14 cellular contexts compared by ENCODE assay signal in the genomic region with DNA sequence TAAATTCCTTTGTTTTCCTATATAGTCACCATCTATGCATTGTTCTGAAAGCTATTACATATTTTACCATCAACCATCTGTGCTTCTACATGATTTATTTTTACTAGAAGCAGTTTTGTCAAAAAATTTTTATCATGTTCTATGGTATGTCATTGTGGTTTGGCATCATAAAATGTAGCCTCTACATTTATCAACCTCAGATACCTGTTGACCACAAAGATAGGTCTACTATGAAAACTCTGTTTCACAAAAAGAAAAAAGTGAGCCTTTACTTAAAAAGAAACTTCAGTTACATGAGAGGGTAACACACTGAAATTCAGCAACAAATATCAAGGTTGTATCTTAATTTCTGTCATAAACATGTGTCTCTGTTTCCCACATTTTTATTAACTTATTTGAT. TPM values are rescaled to one million over a fixed set of nuclear protein-coding genes. Genes with fewer than 3 reads are reported as not detected.
DNase-seq lines count a peak whose midpoint lies in the region; ATAC-seq and TF ChIP-seq lines count a peak whose summit lies in the region.
"Had no signal": no experiment of that assay in that cellular context is flagged by ENCODE, and none has a peak within 500 bp of the region (broad histone marks: within the 10 kb centered on the region; RNA-seq: fewer than 3 reads in every experiment).

No MANE protein-coding gene starts in this region.

- peak overlapping the region; percentile 82 for H3K27ac ChIP-seq in CD4-positive, CD25-positive, alpha-beta regulatory T cell (ENCODE audit: insufficient read depth, low read length, poor library complexity, severe bottlenecking)
- H3K27ac ChIP-seq in HL-60 (replicated peaks), result no peak overlapping the region
- H3K27ac ChIP-seq: VCaP had no signal

- no peak for TF ChIP-seq CTCF in HL-60 (IDR thresholded peaks at IDR 0.05; ENCODE audit: insufficient read depth, low read length)

- peak in 1 of 3 donors; percentile 44 for DNase-seq in CD4-positive, CD25-positive, alpha-beta regulatory T cell
- no peak for DNase-seq in HL-60 (ENCODE audit: low read depth in 1 of 2, low spot score in 1 of 2)
- no peak for DNase-seq in natural killer cell treated with Interleukin-12 subunit alpha and Interleukin-12 subunit beta and Interleukin-15 and Interleukin-18, amount 100 ng/mL, for 72 hours (ENCODE audit: low spot score)
- no peak for DNase-seq in C1 segment of cervical spinal cord (lab: John Stamatoyannopoulos, UW)
- no peak for DNase-seq in HPDE6-E6E7 (ENCODE audit: extremely low spot score)
- no peak for DNase-seq in stimulated activated CD4-positive, alpha-beta T cell treated with anti-CD3 and anti-CD28 coated beads, Interleukin-4, amount 100 ng/mL, for 4 hours
- DNase-seq: COR-L47; effector CD8-positive, alpha-beta T cell; H7; heart right ventricle had no signal

- no peak for ATAC-seq in CD4-positive, CD25-positive, alpha-beta regulatory T cell (ENCODE audit: low read depth in 2 of 2)
- ATAC-seq in natural killer cell treated with Interleukin-12 subunit alpha and Interleukin-12 subunit beta and Interleukin-15 and Interleukin-18, amount 100 ng/mL, for 72 hours, result no peak
- ATAC-seq in GM18909 (IDR thresholded peaks at IDR 0.05; ENCODE audit: poor library complexity, unreplicated experiment), result no peak
- ATAC-seq: heart right ventricle, Right ventricle myocardium inferior had no signal

- peak overlapping the region; percentile 97 for H3K4me3 ChIP-seq in CD4-positive, CD25-positive, alpha-beta regulatory T cell (ENCODE audit: low read depth, low read length)
- H3K4me3 ChIP-seq in HL-60 (replicated peaks; ENCODE audit: insufficient read depth, low read length), result peak overlapping the region; percentile 97; the same call in 1 of the 2 replicates

- H3K9me3 ChIP-seq in CD4-positive, CD25-positive, alpha-beta regulatory T cell (ENCODE audit: control insufficient read depth in 2 of 2, low read length in 2 of 2), result no peaks in the 10 kb centered on the region
- H3K9me3 ChIP-seq: heart right ventricle had no signal

- H3K27me3 ChIP-seq in CD4-positive, CD25-positive, alpha-beta regulatory T cell (ENCODE audit: control insufficient read depth, insufficient read depth, low read length), result no peaks in the 10 kb centered on the region
- H3K27me3 ChIP-seq in HL-60 (ENCODE audit: insufficient read depth, poor library complexity, severe bottlenecking), result no peaks in the 10 kb centered on the region

- H3K36me3 Mint-ChIP-seq in CD4-positive, CD25-positive, alpha-beta regulatory T cell, result peaks cover 7% of the 10 kb centered on the region
- H3K36me3 Mint-ChIP-seq in activated naive CD8-positive, alpha-beta T cell, result peaks cover 11% of the 10 kb centered on the region
- peaks cover 39% of the 10 kb centered on the region for H3K36me3 Mint-ChIP-seq in natural killer cell treated with Interleukin-12 subunit alpha and Interleukin-12 subunit beta and Interleukin-15 and Interleukin-18, amount 100 ng/mL, for 72 hours

- peak overlapping the region in 2 of 3 donors; percentile 31 to 95 for H3K27ac Mint-ChIP-seq in CD4-positive, CD25-positive, alpha-beta regulatory T cell
- H3K27ac Mint-ChIP-seq in activated naive CD8-positive, alpha-beta T cell, result peak overlapping the region; percentile 92
- H3K27ac Mint-ChIP-seq in natural killer cell treated with Interleukin-12 subunit alpha and Interleukin-12 subunit beta and Interleukin-15 and Interleukin-18, amount 100 ng/mL, for 72 hours, result peak overlapping the region; percentile 95 to 99

- H3K4me3 Mint-ChIP-seq in CD4-positive, CD25-positive, alpha-beta regulatory T cell, result peak overlapping the region; percentile 94 to 99 (median 97)
- H3K4me3 Mint-ChIP-seq in activated naive CD8-positive, alpha-beta T cell, result peak overlapping the region; percentile 93
- peak overlapping the region; percentile 96 for H3K4me3 Mint-ChIP-seq in natural killer cell treated with Interleukin-12 subunit alpha and Interleukin-12 subunit beta and Interleukin-15 and Interleukin-18, amount 100 ng/mL, for 72 hours

- no peaks in the 10 kb centered on the region for H3K36me3 ChIP-seq in CD4-positive, CD25-positive, alpha-beta regulatory T cell (ENCODE audit: control insufficient read depth, insufficient read depth, low read length)
- H3K36me3 ChIP-seq: heart right ventricle had no signal

- peaks cover 0 to 2% (median 0%) of the 10 kb centered on the region in 7 donors for H3K9me3 Mint-ChIP-seq in CD4-positive, CD25-positive, alpha-beta regulatory T cell
- H3K9me3 Mint-ChIP-seq in activated naive CD8-positive, alpha-beta T cell (ENCODE audit: low read depth), result no peaks in the 10 kb centered on the region
- no peaks in the 10 kb centered on the region for H3K9me3 Mint-ChIP-seq in natural killer cell treated with Interleukin-12 subunit alpha and Interleukin-12 subunit beta and Interleukin-15 and Interleukin-18, amount 100 ng/mL, for 72 hours

- H3K4me1 ChIP-seq in CD4-positive, CD25-positive, alpha-beta regulatory T cell (ENCODE audit: control insufficient read depth, insufficient read depth, low read length, poor library complexity, severe bottlenecking), result peaks cover 80% of the 10 kb centered on the region

- H3K4me1 Mint-ChIP-seq in CD4-positive, CD25-positive, alpha-beta regulatory T cell, result peaks cover 31 to 69% (median 51%) of the 10 kb centered on the region in 4 donors
- peaks cover 58% of the 10 kb centered on the region for H3K4me1 Mint-ChIP-seq in activated naive CD8-positive, alpha-beta T cell (ENCODE audit: low read depth)
- peaks cover 55 to 75% of the 10 kb centered on the region in 2 donors for H3K4me1 Mint-ChIP-seq in natural killer cell treated with Interleukin-12 subunit alpha and Interleukin-12 subunit beta and Interleukin-15 and Interleukin-18, amount 100 ng/mL, for 72 hours (ENCODE audit: low read depth in 2 of 2)

- H3K27me3 Mint-ChIP-seq in CD4-positive, CD25-positive, alpha-beta regulatory T cell, result peaks cover 5% of the 10 kb centered on the region
- H3K27me3 Mint-ChIP-seq in activated naive CD8-positive, alpha-beta T cell, result no peaks in the 10 kb centered on the region
- no peaks in the 10 kb centered on the region for H3K27me3 Mint-ChIP-seq in natural killer cell treated with Interleukin-12 subunit alpha and Interleukin-12 subunit beta and Interleukin-15 and Interleukin-18, amount 100 ng/mL, for 72 hours

RNA-seq across cellular contexts. Expression of a gene that starts 3.7 kb away (rescaled TPM):
- 125 TPM for total RNA-seq in CD4-positive, CD25-positive, alpha-beta regulatory T cell
- polyA plus RNA-seq in CD4-positive, CD25-positive, alpha-beta regulatory T cell, result 10 to 100 TPM; 19.1 to 39.0 (median 29.5) TPM
- total RNA-seq in natural killer cell treated with Interleukin-12 subunit alpha and Interleukin-12 subunit beta and Interleukin-15 and Interleukin-18, amount 100 ng/mL, for 72 hours, result 10 to 100 TPM; 61.7 to 84.7 TPM

RNA-seq across cellular contexts. Expression of a gene that starts 51.1 kb away (rescaled TPM):
- 42.0 TPM for total RNA-seq in CD4-positive, CD25-positive, alpha-beta regulatory T cell
- 100 to 1,000 TPM in 3 of 4 donors, 10 to 100 TPM in 1; 99.8 to 119 (median 106) TPM for polyA plus RNA-seq in CD4-positive, CD25-positive, alpha-beta regulatory T cell
- 10 to 100 TPM; 21.4 to 38.5 TPM for total RNA-seq in natural killer cell treated with Interleukin-12 subunit alpha and Interleukin-12 subunit beta and Interleukin-15 and Interleukin-18, amount 100 ng/mL, for 72 hours
